ENCODE assay signal across 8 cellular contexts in the genomic region with DNA sequence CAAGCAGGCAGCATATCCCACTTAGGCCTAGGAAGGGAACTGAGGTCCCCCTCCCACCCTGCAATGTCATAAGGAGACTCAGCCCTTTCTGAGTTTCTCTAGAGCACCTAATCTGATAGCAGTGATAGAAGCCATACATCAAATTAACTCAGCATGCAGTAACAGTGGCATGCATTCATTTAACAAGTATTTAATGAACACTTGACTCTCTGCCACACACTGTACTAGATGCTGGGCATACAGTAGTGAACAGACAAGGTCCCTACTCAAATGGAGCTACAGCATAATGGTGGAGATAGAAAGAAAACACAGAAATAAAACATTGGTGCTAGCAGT. TPM values are rescaled to one million over a fixed set of nuclear protein-coding genes. Genes with fewer than 3 reads are reported as not detected.
DNase-seq lines count a peak whose midpoint lies in the region; ATAC-seq and TF ChIP-seq lines count a peak whose summit lies in the region.

No MANE protein-coding gene starts in this region.

- H3K9me3 ChIP-seq in RWPE2 (ENCODE audit: severe bottlenecking) (no peaks in the 10 kb centered on the region), suprapubic skin (no peaks in the 10 kb centered on the region)

- TF ChIP-seq POLR2A in suprapubic skin (IDR thresholded peaks at IDR 0.05): no peak

- peak overlapping the region; percentile 64 for H3K4me3 Mint-ChIP-seq in activated T-cell treated with anti-CD3 and anti-CD28 coated beads, Interleukin-2, amount 50 U/mL, for 4 hours
- H3K4me3 Mint-ChIP-seq in immature natural killer cell: peak overlapping the region; percentile 78 to 87 (median 84)
- H3K4me3 Mint-ChIP-seq in nephron progenitor cell: no peak overlapping the region

- peaks cover 28% of the 10 kb centered on the region for H3K36me3 Mint-ChIP-seq in activated T-cell treated with anti-CD3 and anti-CD28 coated beads, Interleukin-2, amount 50 U/mL, for 4 hours (ENCODE audit: insufficient read depth)
- H3K36me3 Mint-ChIP-seq in immature natural killer cell (peaks cover 25 to 47% (median 37%) of the 10 kb centered on the region in 3 donors), nephron progenitor cell (ENCODE audit: low read depth) (no peaks in the 10 kb centered on the region)

- H3K9me3 Mint-ChIP-seq in activated T-cell treated with anti-CD3 and anti-CD28 coated beads, Interleukin-2, amount 50 U/mL, for 4 hours: no peaks in the 10 kb centered on the region
- no peaks in the 10 kb centered on the region for H3K9me3 Mint-ChIP-seq in immature natural killer cell
- H3K9me3 Mint-ChIP-seq in nephron progenitor cell: no peaks in the 10 kb centered on the region

- H3K27me3 Mint-ChIP-seq in activated T-cell treated with anti-CD3 and anti-CD28 coated beads, Interleukin-2, amount 50 U/mL, for 4 hours (ENCODE audit: low read depth): no peaks in the 10 kb centered on the region
- H3K27me3 Mint-ChIP-seq in immature natural killer cell (ENCODE audit: low read depth in 3 of 3) (peaks cover 12 to 21% (median 16%) of the 10 kb centered on the region in 3 donors), nephron progenitor cell (ENCODE audit: low read depth, poor library complexity) (peaks cover 9% of the 10 kb centered on the region)

- H3K27ac Mint-ChIP-seq in immature natural killer cell (peak overlapping the region; percentile 98 to 100 (median 99)), nephron progenitor cell (no peak overlapping the region)

- H3K4me1 Mint-ChIP-seq in activated T-cell treated with anti-CD3 and anti-CD28 coated beads, Interleukin-2, amount 50 U/mL, for 4 hours (ENCODE audit: low read depth): peaks cover 100% of the 10 kb centered on the region
- peaks cover 100% of the 10 kb centered on the region in 2 donors for H3K4me1 Mint-ChIP-seq in immature natural killer cell
- H3K4me1 Mint-ChIP-seq in nephron progenitor cell: peaks cover 27% of the 10 kb centered on the region

- peaks cover 54% of the 10 kb centered on the region for H3K4me1 ChIP-seq in RWPE2 (ENCODE audit: insufficient read depth, poor library complexity, severe bottlenecking)
- H3K4me1 ChIP-seq in suprapubic skin: peaks cover 68% of the 10 kb centered on the region

- H3K4me3 ChIP-seq in RWPE2 (ENCODE audit: severe bottlenecking): no peak overlapping the region
- H3K4me3 ChIP-seq in suprapubic skin: no peak overlapping the region

- intact Hi-C loops in head of caudate nucleus (cut with DNase I): no loop called here

- no peak for TF ChIP-seq CTCF in RWPE2 (IDR thresholded peaks at IDR 0.05; ENCODE audit: poor library complexity, severe bottlenecking)
- no peak for TF ChIP-seq CTCF in suprapubic skin (IDR thresholded peaks at IDR 0.05)
- TF ChIP-seq CTCF in nephron progenitor cell (IDR thresholded peaks at IDR 0.05): no peak

- H3K36me3 ChIP-seq in RWPE2 (ENCODE audit: low read depth) (no peaks in the 10 kb centered on the region), suprapubic skin (no peaks in the 10 kb centered on the region)

- H3K27me3 ChIP-seq in RWPE2 (ENCODE audit: insufficient read depth, poor library complexity, severe bottlenecking) (no peaks in the 10 kb centered on the region), suprapubic skin (no peaks in the 10 kb centered on the region)

- DNase-seq in activated T-cell treated with anti-CD3 and anti-CD28 coated beads, Interleukin-2, amount 50 U/mL, for 4 hours: no peak
- DNase-seq in activated T-cell treated with anti-CD3 and anti-CD28 coated beads for 4 hours (no peak), RWPE2 (ENCODE audit: low spot score) (no peak), immature natural killer cell (no peak), suprapubic skin (ENCODE audit: low spot score in 2 of 2) (no peak), head of caudate nucleus (no peak), nephron progenitor cell (no peak), C1 segment of cervical spinal cord (lab: John Stamatoyannopoulos, UW) (no peak)

- no peak for ATAC-seq in activated T-cell treated with anti-CD3 and anti-CD28 coated beads, Interleukin-2, amount 50 U/mL, for 4 hours
- ATAC-seq in RWPE2 (ENCODE audit: low read depth): no peak

- peak overlapping the region; percentile 87 for H3K27ac ChIP-seq in RWPE2 (ENCODE audit: poor library complexity, severe bottlenecking)
- peak overlapping the region; percentile 44 for H3K27ac ChIP-seq in suprapubic skin

- no peak for TF ChIP-seq EP300 in suprapubic skin (IDR thresholded peaks at IDR 0.05)

RNA-seq across cellular contexts. Expression of a gene that starts 58.6 kb away (rescaled TPM):
- 1 to 10 TPM; 4.4 to 6.3 (median 5.7) TPM for total RNA-seq in activated T-cell treated with anti-CD3 and anti-CD28 coated beads, Interleukin-2, amount 50 U/mL, for 4 hours
- 1 to 10 TPM; 1.1 to 1.5 (median 1.5) TPM for polyA plus RNA-seq in immature natural killer cell
- 10 to 100 TPM; 23.2 to 36.6 (median 26.3) TPM for total RNA-seq in suprapubic skin
